Comparison of ENCODE assay signal across 11 cellular contexts in the genomic region with DNA sequence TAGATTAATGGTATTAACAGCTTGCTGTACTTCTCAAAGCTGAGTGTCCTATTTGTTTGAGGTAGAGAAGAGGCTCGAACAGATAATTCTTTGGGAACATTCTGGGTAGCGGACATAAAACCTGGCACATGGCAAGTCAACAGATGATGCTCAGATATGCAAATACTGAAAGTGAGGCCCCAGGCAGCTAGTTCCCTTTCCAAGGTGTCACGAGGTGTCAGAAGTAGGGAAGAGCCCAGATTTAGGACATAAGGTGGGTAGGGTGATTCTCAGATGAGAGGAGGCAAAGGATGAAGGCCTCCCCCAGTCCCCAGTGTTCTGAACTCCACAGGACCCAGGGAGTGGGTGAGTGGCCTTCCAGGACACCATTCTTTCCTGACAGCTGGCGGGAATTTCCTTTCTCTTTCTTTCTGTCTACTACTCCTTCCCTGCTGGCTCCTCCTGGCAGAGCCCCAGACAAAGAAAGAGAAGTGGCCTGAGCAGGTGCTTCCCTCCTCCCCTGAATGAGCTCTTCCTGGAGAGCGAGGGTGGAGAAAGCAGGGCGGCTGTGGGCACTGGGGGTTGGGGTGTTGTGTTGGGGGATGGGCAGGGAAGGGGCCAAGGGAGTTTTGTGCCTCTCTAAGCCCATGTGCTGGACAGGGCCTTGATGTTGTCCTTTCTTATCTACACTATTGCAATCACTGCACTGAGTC.
DNase-seq lines count a peak whose midpoint lies in the region; ATAC-seq lines count a peak whose summit lies in the region.
"Had no signal": no experiment of that assay in that cellular context is flagged by ENCODE, and none has a peak within 500 bp of the region (broad histone marks: within the 10 kb centered on the region; RNA-seq: fewer than 3 reads in every experiment).

No MANE protein-coding gene starts in this region.

- DNase-seq in NCI-H526 (lab: John Stamatoyannopoulos, UW) = peak; percentile 5 to 42
- DNase-seq in NCI-H526 treated with DMSO at 0.1 percent for 48 hours (lab: John Stamatoyannopoulos, UW) = no peak
- DNase-seq in NCI-H2029 (lab: John Stamatoyannopoulos, UW) = peak; percentile 70
- peak; percentile 45 for DNase-seq in UCSD-AML1 (lab: John Stamatoyannopoulos, UW; ENCODE audit: unreplicated experiment)
- DNase-seq in sciatic nerve (ENCODE audit: low spot score) = peak; percentile 25
- DNase-seq in HuH-7.5 (ENCODE audit: low spot score) = no peak
- DNase-seq: 8988T, amniotic stem cell, transverse colon had no signal

- intact Hi-C loops in sciatic nerve (cut with DNase I) = no loop called here

- ATAC-seq in sciatic nerve = no peak
- no peak for ATAC-seq in GM21528 (IDR thresholded peaks at IDR 0.05; ENCODE audit: low FRiP score, unreplicated experiment)
- ATAC-seq in GM21515 (IDR thresholded peaks at IDR 0.05; ENCODE audit: unreplicated experiment) = no peak

Comparison
In these comparisons a context has a peak if more than half of its experiments do, and no peak if none do; other contexts are left out.
1. DNase-seq: peak in NCI-H526 (2 of 2), NCI-H2029 (single experiment), UCSD-AML1 (single experiment) and sciatic nerve (single experiment); none in NCI-H526 treated with DMSO at 0.1 percent for 48 hours (single experiment) and HuH-7.5 (single experiment).